10 cellular contexts compared by ENCODE assay signal in genomic region chr11:84899740-84900139, GRCh38.
A peak's percentile ranks its signal among the peaks of the same experiment; 100 is the strongest.
DNase-seq lines count a peak whose midpoint lies in the region; ATAC-seq and TF ChIP-seq lines count a peak whose summit lies in the region.
"Had no signal": no experiment of that assay in that cellular context is flagged by ENCODE, and none has a peak within 500 bp of the region (broad histone marks: within the 10 kb centered on the region; RNA-seq: fewer than 3 reads in every experiment).

No MANE protein-coding gene starts in this region.

- no peaks in the 10 kb centered on the region for H3K9me3 ChIP-seq in gastrocnemius medialis

- DNase-seq in NCI-H82 (lab: John Stamatoyannopoulos, UW) (peak; percentile 61), NCI-H82 treated with DMSO at 0.1 percent for 48 hours (lab: John Stamatoyannopoulos, UW; ENCODE audit: unreplicated experiment) (no peak), HT-29 (ENCODE audit: low spot score) (peak; percentile 43), brain microvascular endothelial cell (peak; percentile 30), retinal pigment epithelial cell (ENCODE audit: low read depth) (no peak), HuH-7 (ENCODE audit: low spot score) (no peak), gastrocnemius medialis (no peak)
- no peak for DNase-seq in activated CD8-positive, alpha-beta memory T cell treated with anti-CD3 and anti-CD28 coated beads, Interleukin-2, amount 10 ng/mL, durations not matched to agents 7 days and 5 days
- DNase-seq: NCI-H2081 had no signal

- H3K27me3 Mint-ChIP-seq in activated CD8-positive, alpha-beta memory T cell treated with anti-CD3 and anti-CD28 coated beads, Interleukin-2, amount 10 ng/mL, durations not matched to agents 7 days and 5 days = no peaks in the 10 kb centered on the region
- H3K27me3 Mint-ChIP-seq: activated T-helper 17 cell treated with anti-CD3 and anti-CD28 coated beads, Interleukin-2, amount 50 U/mL, for 72 hours had no signal

- in situ Hi-C loops in brain microvascular endothelial cell (cut with HindIII; ENCODE audit: low pct_ligation_motif_present, low sequenced_read_pairs) (no loop called here), gastrocnemius medialis (cut with MboI; ENCODE audit: low sequenced_read_pairs in 4 of 4) (no loop called here)

- no peak overlapping the region for H3K4me3 Mint-ChIP-seq in activated CD8-positive, alpha-beta memory T cell treated with anti-CD3 and anti-CD28 coated beads, Interleukin-2, amount 10 ng/mL, durations not matched to agents 7 days and 5 days
- H3K4me3 Mint-ChIP-seq: activated T-helper 17 cell treated with anti-CD3 and anti-CD28 coated beads, Interleukin-2, amount 50 U/mL, for 72 hours had no signal

- peaks cover 4% of the 10 kb centered on the region for H3K9me3 Mint-ChIP-seq in activated CD8-positive, alpha-beta memory T cell treated with anti-CD3 and anti-CD28 coated beads, Interleukin-2, amount 10 ng/mL, durations not matched to agents 7 days and 5 days (ENCODE audit: low read depth)

- no peak for ATAC-seq in activated CD8-positive, alpha-beta memory T cell treated with anti-CD3 and anti-CD28 coated beads, Interleukin-2, amount 10 ng/mL, durations not matched to agents 7 days and 5 days
- no peak for ATAC-seq in gastrocnemius medialis
- ATAC-seq: activated T-helper 17 cell treated with anti-CD3 and anti-CD28 coated beads, Interleukin-2, amount 50 U/mL, for 72 hours had no signal

- intact Hi-C loops in gastrocnemius medialis (cut with DNase I; ENCODE audit: low total_unique reads) = no loop called here

- no peaks in the 10 kb centered on the region for H3K27me3 ChIP-seq in brain microvascular endothelial cell (replicated peaks)
- H3K27me3 ChIP-seq in gastrocnemius medialis = no peaks in the 10 kb centered on the region

- no peaks in the 10 kb centered on the region for H3K4me1 ChIP-seq in gastrocnemius medialis

- H3K27ac ChIP-seq in brain microvascular endothelial cell = no peak overlapping the region
- no peak overlapping the region for H3K27ac ChIP-seq in gastrocnemius medialis

- TF ChIP-seq POLR2A in gastrocnemius medialis (IDR thresholded peaks at IDR 0.05) = no peak

- CTCF ChIA-PET in activated CD8-positive, alpha-beta memory T cell treated with anti-CD3 and anti-CD28 coated beads, Interleukin-2, amount 10 ng/mL, durations not matched to agents 7 days and 5 days (lab: Charles Lee) = no interaction called here

- no peaks in the 10 kb centered on the region for H3K36me3 Mint-ChIP-seq in activated CD8-positive, alpha-beta memory T cell treated with anti-CD3 and anti-CD28 coated beads, Interleukin-2, amount 10 ng/mL, durations not matched to agents 7 days and 5 days

- peak; percentile 71 for TF ChIP-seq CTCF in brain microvascular endothelial cell (IDR thresholded peaks at IDR 0.05; ENCODE audit: low read depth, low read length, missing control alignments)
- TF ChIP-seq CTCF in retinal pigment epithelial cell (conservative IDR thresholded peaks at IDR 0.05; ENCODE audit: low read depth, low read length) = peak; percentile 62
- TF ChIP-seq CTCF in gastrocnemius medialis (IDR thresholded peaks at IDR 0.05 in 4 of 5, conservative IDR thresholded peaks at IDR 0.05 in 1 of 5) = no peak

- H3K27ac Mint-ChIP-seq in activated CD8-positive, alpha-beta memory T cell treated with anti-CD3 and anti-CD28 coated beads, Interleukin-2, amount 10 ng/mL, durations not matched to agents 7 days and 5 days = no peak overlapping the region
- H3K27ac Mint-ChIP-seq: activated T-helper 17 cell treated with anti-CD3 and anti-CD28 coated beads, Interleukin-2, amount 50 U/mL, for 72 hours had no signal

- no peaks in the 10 kb centered on the region for H3K4me1 Mint-ChIP-seq in activated CD8-positive, alpha-beta memory T cell treated with anti-CD3 and anti-CD28 coated beads, Interleukin-2, amount 10 ng/mL, durations not matched to agents 7 days and 5 days
- H3K4me1 Mint-ChIP-seq: activated T-helper 17 cell treated with anti-CD3 and anti-CD28 coated beads, Interleukin-2, amount 50 U/mL, for 72 hours had no signal

- H3K4me3 ChIP-seq in brain microvascular endothelial cell (ENCODE audit: low read depth, low read length) (no peak overlapping the region), retinal pigment epithelial cell (ENCODE audit: low read length) (no peak overlapping the region), gastrocnemius medialis (no peak overlapping the region)

- no peaks in the 10 kb centered on the region for H3K36me3 ChIP-seq in brain microvascular endothelial cell (replicated peaks)
- H3K36me3 ChIP-seq in gastrocnemius medialis = no peaks in the 10 kb centered on the region

Comparison
In these comparisons a context has a peak if more than half of its experiments do, and no peak if none do; other contexts are left out.
1. DNase-seq: peak in NCI-H82 (single experiment), HT-29 (single experiment) and brain microvascular endothelial cell (single experiment); none in NCI-H82 treated with DMSO at 0.1 percent for 48 hours (single experiment), retinal pigment epithelial cell (single experiment), HuH-7 (single experiment), activated CD8-positive, alpha-beta memory T cell treated with anti-CD3 and anti-CD28 coated beads, Interleukin-2, amount 10 ng/mL, durations not matched to agents 7 days and 5 days (single experiment) and gastrocnemius medialis (0 of 2).
2. CTCF ChIP-seq: peak in brain microvascular endothelial cell (single experiment) and retinal pigment epithelial cell (single experiment); none in gastrocnemius medialis (0 of 5).